Comparison of ENCODE assay signal across 9 cellular contexts in the genomic region with DNA sequence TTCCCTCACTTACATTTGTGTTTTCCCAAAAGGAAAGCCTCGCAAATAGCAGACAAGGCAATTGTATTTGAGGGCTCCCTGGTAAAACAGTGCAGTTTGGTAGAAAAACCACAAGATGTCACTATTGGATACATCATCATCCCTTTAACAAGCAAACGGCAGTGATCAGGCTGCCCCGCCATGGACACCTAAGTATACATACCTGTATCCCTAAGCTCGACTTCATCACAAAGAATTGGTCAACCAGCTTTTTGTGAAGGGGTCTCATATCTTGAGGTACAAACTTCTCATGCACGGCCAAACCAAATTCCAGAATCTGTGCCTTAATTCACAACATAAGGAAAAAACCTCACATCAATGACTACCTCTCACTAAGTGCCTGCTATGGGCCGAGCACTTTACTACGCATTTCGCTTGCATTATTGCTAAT.
A peak's percentile ranks its signal among the peaks of the same experiment; 100 is the strongest.
DNase-seq lines count a peak whose midpoint lies in the region; ATAC-seq, FAIRE-seq and TF ChIP-seq lines count a peak whose summit lies in the region.
"Had no signal": no experiment of that assay in that cellular context is flagged by ENCODE, and none has a peak within 500 bp of the region (broad histone marks: within the 10 kb centered on the region; RNA-seq: fewer than 3 reads in every experiment).

No MANE protein-coding gene starts in this region.

- H3K36me3 ChIP-seq in SJCRH30 (no peaks in the 10 kb centered on the region), HepG2 (replicated peaks in 1 of 2; ENCODE audit: control insufficient read depth in 1 of 2, insufficient read depth in 2 of 2, low read length in 2 of 2) (peaks cover 8 to 12% of the 10 kb centered on the region in 2 experiments; a peak in 3 of 5 replicates)

- H3K9ac ChIP-seq in HepG2 (ENCODE audit: insufficient read depth, low read depth, low read length) = no peak overlapping the region

- intact Hi-C loops in HepG2 (cut with micrococcal nuclease; ENCODE audit: unreplicated experiment) = loop anchor here (1.0 kb wide), 3 partner anchors 113 to 754 kb away; no protein-coding TSS in a partner anchor

- TF ChIP-seq CTCF in choroid plexus epithelial cell (conservative IDR thresholded peaks at IDR 0.05; ENCODE audit: low read depth, low read length) = peak; percentile 73
- peak; percentile 75 for TF ChIP-seq CTCF in HepG2 (CRISPR knock-in tag; IDR thresholded peaks at IDR 0.05)

- DNase-seq in AG08395 (ENCODE audit: low spot score) (peak; percentile 72), GM12891 (ENCODE audit: insufficient read length, low spot score) (peak; percentile 30), MV-4-11 (lab: John Stamatoyannopoulos, UW) (peak; percentile 20), SJCRH30 (peak; percentile 52 to 80), choroid plexus epithelial cell (ENCODE audit: low read depth) (peak; percentile 90), HepG2 (ENCODE audit: low spot score) (peak; percentile 61)
- DNase-seq in stimulated activated naive CD4-positive, alpha-beta T cell treated with Interleukin-2 at 50 U/mL for 16 hours (lab: John Stamatoyannopoulos, UW) = peak; percentile 1

- no peaks in the 10 kb centered on the region for H3K9me3 ChIP-seq in SJCRH30 (replicated peaks)
- H3K9me3 ChIP-seq in HepG2 (ENCODE audit: low read length) = no peaks in the 10 kb centered on the region

- H3K4me3 ChIP-seq in SJCRH30 (no peak overlapping the region), choroid plexus epithelial cell (ENCODE audit: low read depth, low read length) (no peak overlapping the region), HepG2 (replicated peaks in 1 of 3; ENCODE audit: insufficient read depth in 1 of 3, low read depth in 2 of 3, low read length in 3 of 3) (no peak overlapping the region)
- H3K4me3 ChIP-seq: skin epidermis had no signal

- H3K27ac ChIP-seq in SJCRH30 (no peak overlapping the region), HepG2 (ENCODE audit: extremely low read length, insufficient read depth, low read length) (no peak overlapping the region)
- H3K27ac ChIP-seq: skin epidermis had no signal

- peak; percentile 91 for ATAC-seq in HG02588 (IDR thresholded peaks at IDR 0.05; ENCODE audit: unreplicated experiment)
- peak; percentile 92 for ATAC-seq in HepG2

- WGBS in HepG2 (ENCODE audit: low lambda C conversion rate) = 46% methylated on average over 8 of the region's 8 CpGs

- H3K27me3 ChIP-seq in SJCRH30 = no peaks in the 10 kb centered on the region
- no peaks in the 10 kb centered on the region for H3K27me3 ChIP-seq in HepG2 (ENCODE audit: control insufficient read depth in 1 of 2, insufficient read depth in 2 of 2, low read length in 2 of 2)

- no peaks in the 10 kb centered on the region for H3K79me2 ChIP-seq in HepG2 (ENCODE audit: insufficient read depth, low read length)

- TF ChIP-seq RAD21 in HepG2 (CRISPR knock-in tag; IDR thresholded peaks at IDR 0.05) = peak; percentile 53; the same call in 1 of the 2 replicates

- TF ChIP-seq POLR2A in GM12891 (IDR thresholded peaks at IDR 0.05; ENCODE audit: low read depth, low read length) (no peak), HepG2 (IDR thresholded peaks at IDR 0.05; ENCODE audit: insufficient read depth in 1 of 2, low read depth in 2 of 2, low read length in 2 of 2) (no peak)

- TF ChIP-seq EP300 in HepG2 (IDR thresholded peaks at IDR 0.05; ENCODE audit: low read depth in 2 of 2, low read length in 2 of 2) = no peak
- TF ChIP-seq EP300 in HepG2 (CRISPR knock-in tag; IDR thresholded peaks at IDR 0.05; ENCODE audit: borderline replicate concordance) = no peak

- H2AFZ ChIP-seq in HepG2 (ENCODE audit: low read length) = no peak overlapping the region

- BruUV-seq in HepG2 (replicated peaks; lab: Mats Ljungman, UMichigan) = no TSS peak

- no peak overlapping the region for H3K4me2 ChIP-seq in HepG2 (ENCODE audit: low read depth, low read length)

- CTCF ChIA-PET in HepG2 (lab: Yijun Ruan, JAX; ENCODE audit: low intra/inter-chr PET ratio, low total read pairs) = interaction anchor here (1.5 to 1.9 kb wide), 3 partner anchors 113 to 754 kb away, joined by 6 to 11 read pairs (median 9); no protein-coding TSS in a partner anchor

- POLR2A ChIA-PET in HepG2 (lab: Yijun Ruan, JAX) = no interaction called here

- H4K20me1 ChIP-seq in HepG2 (ENCODE audit: insufficient read depth, low read length) = no peaks in the 10 kb centered on the region

- FAIRE-seq in GM12891 (lab: Jason Lieb, UNC) = peak; percentile 84
- peak; percentile 97 for FAIRE-seq in HepG2 (lab: Jason Lieb, UNC)

- in situ Hi-C loops in HepG2 (cut with HindIII; ENCODE audit: extremely low pct_ligation_motif_present, low pct_unique_long_range_greater_than_20kb) = loop anchor here (10.0 to 25.0 kb wide), 3 partner anchors 405 to 753 kb away; a partner anchor contains a TSS

- peaks cover 8% of the 10 kb centered on the region; the same call in 1 of the 2 replicates for H3K4me1 ChIP-seq in SJCRH30
- peaks cover 7% of the 10 kb centered on the region for H3K4me1 ChIP-seq in HepG2 (ENCODE audit: insufficient read depth, low read length)

TF ChIP-seq in GM12891, 5 proteins besides CTCF, POLR2A, EP300 and RAD21:
- no peak for TF ChIP-seq SPI1 (IDR thresholded peaks at IDR 0.05; ENCODE audit: low read depth, low read length)
- TF ChIP-seq TAF1 (IDR thresholded peaks at IDR 0.05; ENCODE audit: low read depth, low read length) = no peak
- no peak for TF ChIP-seq PAX5 (IDR thresholded peaks at IDR 0.05; ENCODE audit: insufficient read depth, low read length, severe bottlenecking)
- no peak for TF ChIP-seq POLR2AphosphoS5 (IDR thresholded peaks at IDR 0.05; ENCODE audit: low read depth, low read length)
- no peak for TF ChIP-seq POU2F2 (IDR thresholded peaks at IDR 0.05; ENCODE audit: low read depth, low read length)

TF ChIP-seq in HepG2, 621 proteins besides CTCF, POLR2A, EP300 and RAD21:
- no peak for TF ChIP-seq ZNF773 (CRISPR knock-in tag; IDR thresholded peaks at IDR 0.05; ENCODE audit: borderline replicate concordance)
- peak; percentile 89 for TF ChIP-seq STAG1 (CRISPR knock-in tag; IDR thresholded peaks at IDR 0.05)
- TF ChIP-seq TRIM24 (CRISPR knock-in tag; IDR thresholded peaks at IDR 0.05) = no peak
- no peak for TF ChIP-seq FIP1L1 (IDR thresholded peaks at IDR 0.05; ENCODE audit: borderline replicate concordance, insufficient read depth, low read depth, low read length)
- no peak for TF ChIP-seq ZFP36L2 (CRISPR knock-in tag; IDR thresholded peaks at IDR 0.05)
- TF ChIP-seq ZNF546 (CRISPR knock-in tag; conservative IDR thresholded peaks at IDR 0.05) = no peak
- TF ChIP-seq SMC3 (IDR thresholded peaks at IDR 0.05; ENCODE audit: low read length) = peak; percentile 56

Comparison
In these comparisons a context has a peak if more than half of its experiments do, and no peak if none do; other contexts are left out.
1. DNase-seq: peak in every context shown above with its lines; median percentile 90 in choroid plexus epithelial cell; 72 in AG08395; 66 in SJCRH30; 61 in HepG2; 30 in GM12891; 20 in MV-4-11; 1 in stimulated activated naive CD4-positive, alpha-beta T cell treated with Interleukin-2 at 50 U/mL for 16 hours.